Comparison of ENCODE assay signal across 10 cellular contexts in genomic region chr17:64063088-64063487, GRCh38. TPM values are rescaled to one million over a fixed set of nuclear protein-coding genes. Genes with fewer than 3 reads are reported as not detected.
DNase-seq lines count a peak whose midpoint lies in the region; ATAC-seq and TF ChIP-seq lines count a peak whose summit lies in the region.
"Had no signal": no experiment of that assay in that cellular context is flagged by ENCODE, and none has a peak within 500 bp of the region (broad histone marks: within the 10 kb centered on the region; RNA-seq: fewer than 3 reads in every experiment).

No MANE protein-coding gene starts in this region.

- H3K27ac Mint-ChIP-seq in activated T-helper 17 cell treated with anti-CD3 and anti-CD28 coated beads, Interleukin-2, amount 50 U/mL, for 72 hours: peak overlapping the region; percentile 93

- H3K4me1 ChIP-seq in neutrophil (ENCODE audit: control insufficient read depth in 1 of 2, insufficient read depth in 1 of 2, low read depth in 1 of 2, low read length in 1 of 2): peaks cover 7 to 15% of the 10 kb centered on the region in 2 experiments

- no peaks in the 10 kb centered on the region for H3K27me3 Mint-ChIP-seq in activated T-helper 17 cell treated with anti-CD3 and anti-CD28 coated beads, Interleukin-2, amount 50 U/mL, for 72 hours

- H3K36me3 Mint-ChIP-seq in activated T-helper 17 cell treated with anti-CD3 and anti-CD28 coated beads, Interleukin-2, amount 50 U/mL, for 72 hours (ENCODE audit: low read depth): peaks cover 99% of the 10 kb centered on the region

- H3K4me3 ChIP-seq in GM06990 (replicated peaks; ENCODE audit: low read depth, low read length): no peak overlapping the region
- H3K4me3 ChIP-seq in neutrophil (ENCODE audit: low read depth in 1 of 2, low read length in 1 of 2): no peak overlapping the region

- peaks cover 76% of the 10 kb centered on the region for H3K4me1 Mint-ChIP-seq in activated T-helper 17 cell treated with anti-CD3 and anti-CD28 coated beads, Interleukin-2, amount 50 U/mL, for 72 hours

- peaks cover 4% of the 10 kb centered on the region for H3K9me3 Mint-ChIP-seq in activated T-helper 17 cell treated with anti-CD3 and anti-CD28 coated beads, Interleukin-2, amount 50 U/mL, for 72 hours

- H3K27ac ChIP-seq in neutrophil: peak overlapping the region; percentile 75

- H3K36me3 ChIP-seq in GM06990 (ENCODE audit: control insufficient read depth, insufficient read depth, low read length) (peaks cover 15% of the 10 kb centered on the region), neutrophil (peaks cover 91% of the 10 kb centered on the region)

- H3K27me3 ChIP-seq in GM06990 (replicated peaks; ENCODE audit: control insufficient read depth, insufficient read depth, low read length) (no peaks in the 10 kb centered on the region), neutrophil (no peaks in the 10 kb centered on the region)

- H3K4me3 Mint-ChIP-seq in activated T-helper 17 cell treated with anti-CD3 and anti-CD28 coated beads, Interleukin-2, amount 50 U/mL, for 72 hours: peak overlapping the region; percentile 85

- no peak for TF ChIP-seq CTCF in GM06990 (IDR thresholded peaks at IDR 0.05; ENCODE audit: insufficient read depth, low read length, poor library complexity, severe bottlenecking)
- no peak for TF ChIP-seq CTCF in neutrophil (IDR thresholded peaks at IDR 0.05)

- no peaks in the 10 kb centered on the region for H3K9me3 ChIP-seq in neutrophil

- DNase-seq in GM06990 (ENCODE audit: extremely low read depth, insufficient read length) (peak; percentile 54), SHP77 treated with DMSO at 0.1 percent for 48 hours (lab: John Stamatoyannopoulos, UW) (no peak)
- no peak for DNase-seq in stimulated activated CD4-positive, alpha-beta T cell treated with anti-CD3 and anti-CD28 coated beads, Interleukin-4, amount 100 ng/mL, for 1 hour
- DNase-seq: amniotic stem cell, NCI-H524 treated with DMSO at 0.1 percent for 48 hours, SIG-M5 had no signal

- ATAC-seq in HG03108 (IDR thresholded peaks at IDR 0.05; ENCODE audit: unreplicated experiment) (peak; percentile 42), HG03378 (IDR thresholded peaks at IDR 0.05; ENCODE audit: unreplicated experiment) (no peak)
- ATAC-seq in activated T-helper 17 cell treated with anti-CD3 and anti-CD28 coated beads, Interleukin-2, amount 50 U/mL, for 72 hours (replicated peaks): peak; percentile 18

RNA-seq across cellular contexts. Expression of gene ICAM2, which starts 42.7 kb away (rescaled TPM):
- total RNA-seq in activated T-helper 17 cell treated with anti-CD3 and anti-CD28 coated beads, Interleukin-2, amount 50 U/mL, for 72 hours: 10 to 100 TPM; 43.0 to 54.9 TPM
